Comparison of ENCODE assay signal across 20 cellular contexts in the genomic region with DNA sequence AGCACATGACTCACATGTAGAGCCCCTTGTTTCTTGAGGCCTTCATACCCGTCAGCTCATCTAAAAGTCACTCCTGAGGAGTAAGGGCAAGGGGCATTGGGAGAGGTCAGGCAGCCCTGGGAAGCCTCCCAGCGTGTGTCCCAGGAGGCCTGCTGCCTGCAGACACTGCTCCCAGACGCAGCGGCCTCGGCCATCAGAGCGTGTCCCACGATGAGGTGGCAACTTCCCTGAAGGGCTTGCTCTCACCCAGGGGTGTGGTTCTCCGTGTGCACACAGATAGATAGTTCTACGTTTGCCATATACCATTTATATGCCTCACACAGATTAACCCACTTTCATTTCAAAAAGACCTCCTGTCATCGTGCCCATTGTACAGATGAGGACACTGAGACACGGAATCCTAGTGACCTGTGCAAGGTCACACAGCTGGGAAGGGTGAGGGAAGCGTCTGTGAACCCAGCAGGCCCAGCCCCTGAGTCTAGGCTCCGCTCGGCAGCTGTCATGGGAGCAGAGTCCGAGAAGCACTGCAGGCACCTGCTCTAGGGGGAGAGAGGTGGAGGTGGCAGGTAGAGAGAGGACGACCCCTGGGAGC. TPM values are rescaled to one million over a fixed set of nuclear protein-coding genes. Genes with fewer than 3 reads are reported as not detected.
A peak's percentile ranks its signal among the peaks of the same experiment; 100 is the strongest.
DNase-seq lines count a peak whose midpoint lies in the region; ATAC-seq and TF ChIP-seq lines count a peak whose summit lies in the region.
"Had no signal": no experiment of that assay in that cellular context is flagged by ENCODE, and none has a peak within 500 bp of the region (broad histone marks: within the 10 kb centered on the region; RNA-seq: fewer than 3 reads in every experiment).

No MANE protein-coding gene starts in this region.

- peaks cover 23% of the 10 kb centered on the region for H3K79me2 ChIP-seq in osteoblast (ENCODE audit: insufficient read depth, low read length)

- DNase-seq in Panc1 (ENCODE audit: low read depth, low spot score) (no peak), osteoblast (ENCODE audit: insufficient read length, low spot score, missing footprints) (peak; percentile 62), NCI-H748 treated with DMSO at 0.1 percent for 48 hours (lab: John Stamatoyannopoulos, UW) (no peak), activated gamma-delta T cell treated with Interleukin-2 at 50 U/mL for 16 hours (no peak)
- no peak for DNase-seq in activated CD8-positive, alpha-beta memory T cell treated with anti-CD3 and anti-CD28 coated beads, Interleukin-2, amount 50 U/mL, for 48 hours
- DNase-seq: ACHN, DMS79 treated with DMSO at 0.1 percent for 48 hours, H9, IMR-90, Kasumi-1, MG63, NCI-H1048, NCI-H1436, NCI-H2029, NCI-H345, NCI-H524 treated with DMSO at 0.1 percent for 48 hours, SW 1271 had no signal

- peak; percentile 38; the same call in 1 of the 2 replicates for ATAC-seq in Panc1
- peak; percentile 5 for ATAC-seq in esophagus mucosa

- POLR2A ChIA-PET in Panc1 (lab: Charles Lee), result no interaction called here

- no peak overlapping the region for H3K4me2 ChIP-seq in osteoblast (ENCODE audit: insufficient read depth, low read length)

- in situ Hi-C loops in Panc1 (cut with HindIII; ENCODE audit: low pct_unique_long_range_greater_than_20kb, low sequenced_read_pairs), result no loop called here

- H3K36me3 ChIP-seq in Panc1 (ENCODE audit: control insufficient read depth, insufficient read depth, low read length) (peaks cover 3% of the 10 kb centered on the region), osteoblast (ENCODE audit: insufficient read depth, low read length) (peaks cover 49% of the 10 kb centered on the region)

- H3K9me3 ChIP-seq in Panc1 (ENCODE audit: control insufficient read depth, insufficient read depth, low read depth, low read length), result no peaks in the 10 kb centered on the region
- H3K9me3 ChIP-seq in osteoblast (ENCODE audit: low read depth, low read length), result no peaks in the 10 kb centered on the region
- H3K9me3 ChIP-seq: MG63, SJSA1 had no signal

- H3K27ac ChIP-seq in Panc1 (ENCODE audit: low read length) (no peak overlapping the region), osteoblast (ENCODE audit: low read depth, low read length) (no peak overlapping the region)
- H3K27ac ChIP-seq: HL-60, SJSA1 had no signal

- H3K4me3 ChIP-seq in Panc1 (ENCODE audit: low read depth in 2 of 2, low read length in 2 of 2) (no peak overlapping the region), osteoblast (ENCODE audit: insufficient read depth, low read length) (no peak overlapping the region)
- H3K4me3 ChIP-seq: MG63, SJSA1 had no signal

- H3K4me1 ChIP-seq in Panc1 (ENCODE audit: control insufficient read depth, insufficient read depth, low read length) (no peaks in the 10 kb centered on the region), osteoblast (ENCODE audit: insufficient read depth, low read length) (no peaks in the 10 kb centered on the region)

- intact Hi-C loops in Panc1 (cut with micrococcal nuclease; ENCODE audit: unreplicated experiment), result no loop called here

- H2AFZ ChIP-seq in osteoblast (ENCODE audit: low read length), result no peak overlapping the region

- H4K20me1 ChIP-seq in osteoblast (ENCODE audit: insufficient read depth, low read length), result peaks cover 66% of the 10 kb centered on the region

- BruUV-seq in Panc1 (replicated peaks; lab: Mats Ljungman, UMichigan), result no TSS peak

- CTCF ChIA-PET in Panc1 (lab: Charles Lee), result no interaction called here

- no peaks in the 10 kb centered on the region for H3K27me3 ChIP-seq in Panc1 (ENCODE audit: control insufficient read depth, insufficient read depth, low read length)
- H3K27me3 ChIP-seq in osteoblast (ENCODE audit: insufficient read depth, low read length), result no peaks in the 10 kb centered on the region
- H3K27me3 ChIP-seq: MG63, SJSA1 had no signal

- TF ChIP-seq CTCF in Panc1 (IDR thresholded peaks at IDR 0.05) (no peak), osteoblast (IDR thresholded peaks at IDR 0.05; ENCODE audit: extremely low read depth, low read depth, low read length) (no peak)

RNA-seq across cellular contexts. Expression of gene TUBB3, which starts 8.3 kb away (rescaled TPM):
- total RNA-seq in Panc1 (2021; ENCODE audit: unreplicated experiment) (205 TPM), esophagus mucosa (22.0 TPM), osteoblast (166 and 239 TPM in 2 replicates)
- 463 TPM for polyA plus RNA-seq in Panc1 (2012; ENCODE audit: insufficient read length)

RNA-seq across cellular contexts. Expression of gene MC1R, which starts 12.7 kb away (rescaled TPM):
- total RNA-seq in Panc1 (2021; ENCODE audit: unreplicated experiment) (8.7 TPM), esophagus mucosa (1.6 TPM), osteoblast (4.7 and 5.1 TPM in 2 replicates)
- 12.0 TPM for polyA plus RNA-seq in Panc1 (2012; ENCODE audit: insufficient read length)

RNA-seq across cellular contexts. Expression of gene DEF8, which starts 17.2 kb away (rescaled TPM):
- total RNA-seq in Panc1 (2021; ENCODE audit: unreplicated experiment), result 64.6 TPM
- polyA plus RNA-seq in Panc1 (2012; ENCODE audit: insufficient read length), result 70.1 TPM
- 29.9 TPM for total RNA-seq in esophagus mucosa
- total RNA-seq in osteoblast, result 48.6 and 48.9 TPM in 2 replicates

RNA-seq across cellular contexts. Expression of gene TCF25, which starts 58.0 kb away (rescaled TPM):
- total RNA-seq in Panc1 (2021; ENCODE audit: unreplicated experiment), result 144 TPM
- polyA plus RNA-seq in Panc1 (2012; ENCODE audit: insufficient read length), result 163 TPM
- 99.2 TPM for total RNA-seq in esophagus mucosa
- 225 and 230 TPM in 2 replicates for total RNA-seq in osteoblast
